ENCODE assay signal across 31 cellular contexts in the genomic region with DNA sequence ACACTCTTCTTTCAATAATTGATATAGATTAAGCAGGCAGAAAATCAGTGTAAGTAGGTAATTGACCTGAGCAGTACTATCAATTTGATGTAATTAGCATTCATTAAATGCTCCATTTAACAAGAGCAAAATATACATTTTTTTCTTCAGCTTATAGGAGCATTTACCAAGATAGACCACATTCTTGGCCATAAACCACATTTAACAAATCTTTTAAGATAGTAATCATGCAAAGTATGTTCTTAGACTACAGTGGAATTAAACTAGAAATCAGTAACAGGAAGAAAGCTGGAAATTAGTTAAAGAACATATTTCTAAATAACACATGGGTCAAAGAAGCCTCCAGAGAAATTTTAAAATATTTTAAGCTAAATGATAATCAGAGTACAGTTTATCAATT.
"Had no signal": no experiment of that assay in that cellular context is flagged by ENCODE, and none has a peak within 500 bp of the region (broad histone marks: within the 10 kb centered on the region; RNA-seq: fewer than 3 reads in every experiment).

No MANE protein-coding gene starts in this region.

- H3K4me1 Mint-ChIP-seq: nephron progenitor cell, neural crest cell had no signal

- H3K27ac ChIP-seq: ovary, parathyroid adenoma, psoas muscle, right lobe of liver, sigmoid colon, spleen, stomach, thoracic aorta, thyroid gland, tibial nerve, upper lobe of left lung, vagina had no signal

- H3K36me3 Mint-ChIP-seq: naive B cell; natural killer cell treated with Interleukin-12 subunit alpha and Interleukin-12 subunit beta and Interleukin-15 and Interleukin-18, amount 100 ng/mL, for 72 hours had no signal

- H3K36me3 ChIP-seq: ovary, right lobe of liver, sigmoid colon, spleen, stomach, thoracic aorta, thyroid gland, tibial nerve, upper lobe of left lung, vagina had no signal

- H3K27me3 ChIP-seq: ovary, right lobe of liver, sigmoid colon, spleen, stomach, thyroid gland, tibial nerve, upper lobe of left lung, vagina had no signal

- H3K4me2 ChIP-seq: smooth muscle cell had no signal

- H3K9ac ChIP-seq: parathyroid adenoma had no signal

- H3K27ac Mint-ChIP-seq: natural killer cell treated with Interleukin-12 subunit alpha and Interleukin-12 subunit beta and Interleukin-15 and Interleukin-18, amount 100 ng/mL, for 72 hours; nephron progenitor cell; progenitor cell of endocrine pancreas; stimulated activated naive B cell treated with anti-CD40 and anti-IgM and Interleukin-4, amounts not matched to agents 10 μg/mL and 1 μg/mL and 100 μg/mL, for 72 hours; stimulated activated naive CD8-positive, alpha-beta T cell treated with anti-CD3 and anti-CD28 coated beads, Interleukin-15, Interleukin-2, amounts not matched to agents 100 ng/mL and 50 ng/mL, for 24 hours had no signal

- H3K4me1 ChIP-seq: parathyroid adenoma, psoas muscle, right lobe of liver, sigmoid colon, spleen, stomach, thyroid gland, tibial nerve, upper lobe of left lung, vagina had no signal

- H2AFZ ChIP-seq: parathyroid adenoma had no signal

- H3K4me3 Mint-ChIP-seq: naive B cell; naive thymus-derived CD8-positive, alpha-beta T cell; natural killer cell treated with Interleukin-12 subunit alpha and Interleukin-12 subunit beta and Interleukin-15 and Interleukin-18, amount 100 ng/mL, for 72 hours; nephron progenitor cell; neural crest cell; stimulated activated naive B cell treated with anti-CD40 and anti-IgM and Interleukin-4, amounts not matched to agents 10 μg/mL and 1 μg/mL and 100 μg/mL, for 72 hours; stimulated activated naive CD8-positive, alpha-beta T cell treated with anti-CD3 and anti-CD28 coated beads, Interleukin-15, Interleukin-2, amounts not matched to agents 100 ng/mL and 50 ng/mL, for 24 hours had no signal

- H3K9me3 ChIP-seq: ovary, thyroid gland, vagina had no signal

- H3K79me2 ChIP-seq: parathyroid adenoma had no signal

- H3K9me3 Mint-ChIP-seq: natural killer cell treated with Interleukin-12 subunit alpha and Interleukin-12 subunit beta and Interleukin-15 and Interleukin-18, amount 100 ng/mL, for 72 hours; stimulated activated naive CD8-positive, alpha-beta T cell treated with anti-CD3 and anti-CD28 coated beads, Interleukin-15, Interleukin-2, amounts not matched to agents 100 ng/mL and 50 ng/mL, for 24 hours had no signal

- H3K4me3 ChIP-seq: ovary, psoas muscle, right lobe of liver, sigmoid colon, smooth muscle cell, spleen, stomach, thoracic aorta, thyroid gland, tibial nerve, upper lobe of left lung, vagina had no signal

- DNase-seq: naive B cell; naive thymus-derived CD8-positive, alpha-beta T cell; nephron progenitor cell; occipital lobe; ovary; posterior cingulate gyrus; psoas muscle; right cardiac atrium; right lobe of liver; sigmoid colon; spleen; stimulated activated CD4-positive, alpha-beta T cell treated with anti-CD3 and anti-CD28 coated beads, Interleukin-12 subunit alpha, Interleukin-12 subunit beta, amount 100 ng/mL, for 4 hours; stimulated activated CD4-positive, alpha-beta T cell treated with anti-CD3 and anti-CD28 coated beads, Interleukin-1b, Interleukin-23, amount 100 ng/mL, for 48 hours; stimulated activated CD4-positive, alpha-beta T cell treated with anti-CD3 and anti-CD28 coated beads, Interleukin-4, amount 100 ng/mL, for 1 hour; stimulated activated CD4-positive, alpha-beta T cell treated with anti-CD3 and anti-CD28 coated beads, Interleukin-4, amount 100 ng/mL, for 4 hours; stimulated activated CD8-positive, alpha-beta memory T cell treated with anti-CD3 and anti-CD28 coated beads, Interleukin-4, amount 100 ng/mL, for 48 hours; stimulated activated naive B cell treated with anti-CD40 and anti-IgM and Interleukin-4, amounts not matched to agents 10 μg/mL and 1 μg/mL and 100 μg/mL, for 72 hours; stimulated activated naive CD4-positive, alpha-beta T cell treated with Interleukin-2 at 50 U/mL for 16 hours; stomach; thyroid gland; trophoblast cell; upper lobe of left lung had no signal

- ATAC-seq: natural killer cell treated with Interleukin-12 subunit alpha and Interleukin-12 subunit beta and Interleukin-15 and Interleukin-18, amount 100 ng/mL, for 72 hours; psoas muscle; right cardiac atrium; right lobe of liver; stimulated activated naive B cell treated with anti-CD40 and anti-IgM and Interleukin-4, amounts not matched to agents 10 μg/mL and 1 μg/mL and 100 μg/mL, for 72 hours had no signal

- H3K27me3 Mint-ChIP-seq: naive B cell; naive thymus-derived CD8-positive, alpha-beta T cell; natural killer cell treated with Interleukin-12 subunit alpha and Interleukin-12 subunit beta and Interleukin-15 and Interleukin-18, amount 100 ng/mL, for 72 hours; progenitor cell of endocrine pancreas; stimulated activated naive B cell treated with anti-CD40 and anti-IgM and Interleukin-4, amounts not matched to agents 10 μg/mL and 1 μg/mL and 100 μg/mL, for 72 hours; stimulated activated naive CD8-positive, alpha-beta T cell treated with anti-CD3 and anti-CD28 coated beads, Interleukin-15, Interleukin-2, amounts not matched to agents 100 ng/mL and 50 ng/mL, for 24 hours had no signal
